27 cellular contexts compared by ENCODE assay signal in genomic region chr20:2698912-2699311, GRCh38. TPM values are rescaled to one million over a fixed set of nuclear protein-coding genes. Genes with fewer than 3 reads are reported as not detected.
DNase-seq lines count a peak whose midpoint lies in the region; ATAC-seq, FAIRE-seq and TF ChIP-seq lines count a peak whose summit lies in the region.
"Had no signal": no experiment of that assay in that cellular context is flagged by ENCODE, and none has a peak within 500 bp of the region (broad histone marks: within the 10 kb centered on the region; RNA-seq: fewer than 3 reads in every experiment).

No MANE protein-coding gene starts in this region.

- intact Hi-C loops in PC-3 (cut with micrococcal nuclease) (no loop called here), prostate gland (cut with DNase I) (loop anchor here (10.0 kb wide), 1 partner anchor 146 kb away; the partner anchor contains the start of genes PCED1A and VPS16), lower lobe of right lung (cut with DNase I) (no loop called here)

- H3K27me3 ChIP-seq in PC-3 (ENCODE audit: low read length), result peaks cover 43% of the 10 kb centered on the region
- peaks cover 19 to 65% (median 53%) of the 10 kb centered on the region in 4 experiments for H3K27me3 ChIP-seq in H1 (replicated peaks in 1 of 4; ENCODE audit: control insufficient read depth in 3 of 4, extremely low read depth in 1 of 4, insufficient read depth in 3 of 4, low read length in 3 of 4)
- H3K27me3 ChIP-seq in prostate gland (replicated peaks; ENCODE audit: insufficient read depth), result no peaks in the 10 kb centered on the region
- H3K27me3 ChIP-seq in lower lobe of right lung (ENCODE audit: low read depth), result peaks cover 27% of the 10 kb centered on the region
- H3K27me3 ChIP-seq in SK-N-SH (ENCODE audit: insufficient read depth), result no peaks in the 10 kb centered on the region
- H3K27me3 ChIP-seq: thyroid gland had no signal

- no peak overlapping the region for H3K56ac ChIP-seq in H1 (replicated peaks; ENCODE audit: insufficient read length, low read depth, low read length)

- H2BK20ac ChIP-seq in H1 (ENCODE audit: low read length), result no peak overlapping the region

- H4K5ac ChIP-seq in H1 (ENCODE audit: insufficient read length, low read depth, low read length), result no peak overlapping the region

- no peak overlapping the region for H2AK5ac ChIP-seq in H1 (ENCODE audit: low read depth, low read length)

- H2BK12ac ChIP-seq in H1 (ENCODE audit: low read depth, low read length), result peak overlapping the region; percentile 7; the same call in 1 of the 2 replicates

- ATAC-seq in PC-3 (peak; percentile 27; the same call in 1 of the 2 replicates), GM21390 (IDR thresholded peaks at IDR 0.05; ENCODE audit: unreplicated experiment) (no peak), lower lobe of right lung (no peak)
- ATAC-seq: sciatic nerve; stimulated activated naive CD8-positive, alpha-beta T cell treated with anti-CD3 and anti-CD28 coated beads, Interleukin-15, Interleukin-2, amounts not matched to agents 100 U/mL and 50 U/mL, for 24 hours had no signal

- H3K4me1 ChIP-seq in PC-3 (ENCODE audit: insufficient read depth, low read length), result no peaks in the 10 kb centered on the region
- H3K4me1 ChIP-seq in H1 (replicated peaks in 1 of 4; ENCODE audit: control insufficient read depth in 3 of 4, insufficient read depth in 4 of 4, low read length in 3 of 4), result peaks cover 0 to 32% (median 24%) of the 10 kb centered on the region in 4 experiments; a peak in 6 of 7 replicates
- H3K4me1 ChIP-seq in prostate gland (replicated peaks), result no peaks in the 10 kb centered on the region
- H3K4me1 ChIP-seq in lower lobe of right lung, result peaks cover 1% of the 10 kb centered on the region
- H3K4me1 ChIP-seq in SK-N-SH (ENCODE audit: control insufficient read depth in 1 of 2, insufficient read depth in 2 of 2, low read depth in 1 of 2, low read length in 1 of 2), result peaks cover 0 to 37% of the 10 kb centered on the region in 2 experiments; a peak in 1 of 4 replicates
- H3K4me1 ChIP-seq: parathyroid adenoma had no signal

- DNase-seq in DMS79 treated with DMSO at 0.1 percent for 48 hours (lab: John Stamatoyannopoulos, UW) (peak; percentile 6), DMS79 (lab: John Stamatoyannopoulos, UW) (no peak), PC-3 (no peak), H1 (ENCODE audit: low read depth in 1 of 2, low spot score in 2 of 2) (peak in 1 of 2 experiments; percentile 43), prostate gland (ENCODE audit: low spot score) (peak; percentile 1), lower lobe of right lung (no peak), SK-N-SH (no peak)
- DNase-seq: activated B cell treated with CpG ODN at 0.5 μM for 24 hours; activated CD4-positive, alpha-beta T cell treated with anti-CD3 and anti-CD28 coated beads, Interleukin-2, amount 50 U/mL, for 4 hours; activated gamma-delta T cell; activated naive CD8-positive, alpha-beta T cell treated with anti-CD3 and anti-CD28 coated beads, Interleukin-2, amount 10 ng/mL, durations not matched to agents 7 days and 5 days; CD4-positive, CD25-positive, alpha-beta regulatory T cell; central memory CD4-positive, alpha-beta T cell; IMR-90; midbrain; NCI-H1694 treated with DMSO at 0.1 percent for 48 hours; NCI-H526 treated with DMSO at 0.1 percent for 48 hours; nephron progenitor cell; stimulated activated naive CD8-positive, alpha-beta T cell treated with anti-CD3 and anti-CD28 coated beads, Interleukin-15, Interleukin-2, amounts not matched to agents 100 U/mL and 50 U/mL, for 24 hours; thyroid gland had no signal

- no peaks in the 10 kb centered on the region for H4K20me1 ChIP-seq in PC-3 (ENCODE audit: low read length)
- H4K20me1 ChIP-seq in H1 (replicated peaks in 1 of 2; ENCODE audit: control insufficient read depth in 1 of 2, insufficient read depth in 2 of 2, low read length in 2 of 2), result peaks cover 4 to 9% of the 10 kb centered on the region in 2 experiments
- peaks cover 7% of the 10 kb centered on the region; the same call in 1 of the 2 replicates for H4K20me1 ChIP-seq in SK-N-SH (ENCODE audit: insufficient read depth)

- H3K4me2 ChIP-seq in PC-3 (ENCODE audit: low read length) (no peak overlapping the region), H1 (ENCODE audit: insufficient read depth in 1 of 2, low read depth in 2 of 2, low read length in 2 of 2) (no peak overlapping the region), SK-N-SH (no peak overlapping the region)

- H3K18ac ChIP-seq in H1 (ENCODE audit: extremely low read depth, low read length), result no peak overlapping the region

- no peak overlapping the region for H3K14ac ChIP-seq in H1 (ENCODE audit: insufficient read length)

- no peak overlapping the region for H3K4me3 ChIP-seq in PC-3 (ENCODE audit: low read length)
- no peak overlapping the region for H3K4me3 ChIP-seq in H1 (ENCODE audit: extremely low read depth in 1 of 4, insufficient read depth in 2 of 4, low read depth in 3 of 4, low read length in 4 of 4)
- H3K4me3 ChIP-seq in prostate gland, result no peak overlapping the region
- H3K4me3 ChIP-seq in lower lobe of right lung, result no peak overlapping the region
- no peak overlapping the region for H3K4me3 ChIP-seq in SK-N-SH (ENCODE audit: low read depth in 2 of 2, low read length in 1 of 2)
- H3K4me3 ChIP-seq: thyroid gland had no signal

- POLR2A ChIA-PET in PC-3 (lab: Charles Lee; ENCODE audit: unreplicated experiment) (no interaction called here), H1 (lab: Charles Lee; ENCODE audit: partially characterized antibody) (no interaction called here), SK-N-SH (lab: Yijun Ruan, JAX) (no interaction called here)

- H3F3A ChIP-seq in PC-3 (ENCODE audit: low read length, unreplicated experiment) (no peaks in the 10 kb centered on the region), SK-N-SH (replicated peaks; ENCODE audit: insufficient read depth) (no peaks in the 10 kb centered on the region)

- H2BK120ac ChIP-seq in H1 (replicated peaks; ENCODE audit: low read depth, low read length), result no peak overlapping the region

- H3K27ac ChIP-seq in PC-3 (ENCODE audit: low read length) (no peak overlapping the region), H1 (ENCODE audit: low read depth, low read length) (no peak overlapping the region), prostate gland (no peak overlapping the region), lower lobe of right lung (no peak overlapping the region), SK-N-SH (ENCODE audit: low read depth in 2 of 2, low read length in 1 of 2) (no peak overlapping the region)
- H3K27ac ChIP-seq: 22Rv1, parathyroid adenoma, thyroid gland had no signal

- H3K9ac ChIP-seq in PC-3 (ENCODE audit: low read length) (no peak overlapping the region), H1 (replicated peaks in 1 of 4; ENCODE audit: extremely low read depth in 1 of 4, low read depth in 3 of 4, low read length in 3 of 4) (no peak overlapping the region), SK-N-SH (no peak overlapping the region)
- H3K9ac ChIP-seq: parathyroid adenoma had no signal

- H3K9me2 ChIP-seq in PC-3 (replicated peaks; ENCODE audit: low read length), result no peaks in the 10 kb centered on the region
- no peaks in the 10 kb centered on the region for H3K9me2 ChIP-seq in SK-N-SH

- no peak for TF ChIP-seq EP300 in H1 (IDR thresholded peaks at IDR 0.05; ENCODE audit: borderline replicate concordance in 1 of 2, low read depth in 2 of 2, low read length in 2 of 2)
- no peak for TF ChIP-seq EP300 in SK-N-SH (IDR thresholded peaks at IDR 0.05; ENCODE audit: borderline replicate concordance in 1 of 2, low read depth in 1 of 2, low read length in 1 of 2)

- CTCF ChIA-PET in PC-3 (lab: Charles Lee) (no interaction called here), H1 (lab: Charles Lee; ENCODE audit: partially characterized antibody) (interaction anchor here (1.2 to 8.4 kb wide), 6 partner anchors 10 to 55 kb away, joined by 3 to 75 read pairs (median 44); no protein-coding TSS in a partner anchor), SK-N-SH (lab: Yijun Ruan, JAX) (interaction anchor here (1.1 to 1.4 kb wide), 2 partner anchors 10 to 153 kb away, joined by 3 to 6 read pairs; no protein-coding TSS in a partner anchor)

- H4K8ac ChIP-seq in H1 (ENCODE audit: extremely low read depth, insufficient read depth, low read length), result no peak overlapping the region

- TF ChIP-seq POLR2A in H1 (IDR thresholded peaks at IDR 0.05; ENCODE audit: control extremely low read depth in 1 of 2, low read depth in 2 of 2, low read length in 2 of 2), result no peak
- TF ChIP-seq POLR2A in prostate gland (IDR thresholded peaks at IDR 0.05), result no peak

- H4K91ac ChIP-seq in H1 (replicated peaks; ENCODE audit: insufficient read length, low read length), result no peak overlapping the region

- no peaks in the 10 kb centered on the region; the same call in 1 of the 2 replicates for H3K23me2 ChIP-seq in H1 (ENCODE audit: low read depth, low read length)

- no peak for TF ChIP-seq CTCF in PC-3 (conservative IDR thresholded peaks at IDR 0.05; ENCODE audit: low read depth, low read length)
- no peak for TF ChIP-seq CTCF in H1 (IDR thresholded peaks at IDR 0.05; ENCODE audit: control extremely low read depth in 1 of 3, insufficient read depth in 1 of 3, low read depth in 1 of 3, low read length in 3 of 3)
- no peak for TF ChIP-seq CTCF in prostate gland (IDR thresholded peaks at IDR 0.05)
- TF ChIP-seq CTCF in lower lobe of right lung (IDR thresholded peaks at IDR 0.05), result no peak
- no peak for TF ChIP-seq CTCF in SK-N-SH (IDR thresholded peaks at IDR 0.05)

- H2AFZ ChIP-seq in PC-3 (ENCODE audit: low read length) (no peak overlapping the region), H1 (ENCODE audit: low read length) (no peak overlapping the region), SK-N-SH (ENCODE audit: low read depth) (no peak overlapping the region)
- H2AFZ ChIP-seq: parathyroid adenoma had no signal

- 0 out of 2 replicates have a peak overlapping the region, but pooled peaks have one; percentile 65 for H2BK15ac ChIP-seq in H1 (ENCODE audit: low read length)

- no peak overlapping the region for H2BK5ac ChIP-seq in H1 (ENCODE audit: low read depth, low read length)

- H3K4ac ChIP-seq in H1 (replicated peaks; ENCODE audit: insufficient read length, low read depth, low read length), result no peak overlapping the region

- H3K79me2 ChIP-seq in PC-3 (ENCODE audit: low read length) (no peaks in the 10 kb centered on the region), H1 (ENCODE audit: control insufficient read depth in 1 of 2, insufficient read depth in 2 of 2, low read length in 2 of 2) (no peaks in the 10 kb centered on the region), SK-N-SH (ENCODE audit: insufficient read depth) (no peaks in the 10 kb centered on the region; the same call in 1 of the 2 replicates)
- H3K79me2 ChIP-seq: parathyroid adenoma had no signal

- 75% methylated on average over 4 of the region's 4 CpGs; no CpG with 5 or more reads in 1 of the 2 experiments for WGBS in H1 (ENCODE audit: extremely low coverage in 1 of 2, insufficient coverage in 1 of 2, insufficient read length in 1 of 2, insufficient replicate concordance in 2 of 2, low coverage in 1 of 2, low lambda C conversion rate in 2 of 2, missing lambda C conversion rate in 1 of 2), 2 experiments
- WGBS in prostate gland, result 76% methylated on average over 4 of the region's 4 CpGs
- WGBS in SK-N-SH (ENCODE audit: low lambda C conversion rate), result 51% methylated on average over 4 of the region's 4 CpGs

- H3K23ac ChIP-seq in H1 (ENCODE audit: insufficient read length), result no peak overlapping the region

- no peak for FAIRE-seq in H1 (lab: Jason Lieb, UNC)
- FAIRE-seq: astrocyte, keratinocyte, RCC 7860 had no signal

- H3K9me3 ChIP-seq in PC-3 (ENCODE audit: low read length) (no peaks in the 10 kb centered on the region), H1 (ENCODE audit: insufficient read depth in 2 of 2, low read depth in 1 of 2, low read length in 1 of 2) (no peaks in the 10 kb centered on the region), prostate gland (no peaks in the 10 kb centered on the region), lower lobe of right lung (no peaks in the 10 kb centered on the region), SK-N-SH (no peaks in the 10 kb centered on the region)
- H3K9me3 ChIP-seq: thyroid gland had no signal

- BruUV-seq in PC-3 (replicated peaks; lab: Mats Ljungman, UMichigan), result no TSS peak

- H3K79me1 ChIP-seq in H1 (ENCODE audit: low read depth, low read length), result no peaks in the 10 kb centered on the region

- H3K36me3 ChIP-seq in PC-3 (ENCODE audit: low read depth, low read length) (no peaks in the 10 kb centered on the region), H1 (ENCODE audit: control insufficient read depth in 2 of 4, insufficient read depth in 4 of 4, low read length in 3 of 4) (no peaks in the 10 kb centered on the region), prostate gland (no peaks in the 10 kb centered on the region), lower lobe of right lung (no peaks in the 10 kb centered on the region), SK-N-SH (replicated peaks in 1 of 2; ENCODE audit: control insufficient read depth in 1 of 2, insufficient read depth in 2 of 2, low read length in 1 of 2) (no peaks in the 10 kb centered on the region)
- H3K36me3 ChIP-seq: thyroid gland had no signal

- no peak for TF ChIP-seq RAD21 in H1 (IDR thresholded peaks at IDR 0.05 in 1 of 2, conservative IDR thresholded peaks at IDR 0.05 in 1 of 2; ENCODE audit: low read depth in 2 of 2, low read length in 2 of 2)
- no peak for TF ChIP-seq RAD21 in SK-N-SH (IDR thresholded peaks at IDR 0.05; ENCODE audit: low read length)

RNA-seq across cellular contexts. Expression of gene EBF4, which starts 6.3 kb away (rescaled TPM):
- total RNA-seq in PC-3 (2014; rRNA removed), result 0.98 and 1.8 TPM in 2 replicates
- total RNA-seq in H1 (2021; fragmentation: NEBNext Ultra II Directional; extraction: Animal tissue kit (Norgen Biotek cat#: 25700)), result 1.2 and 1.6 TPM in 2 replicates
- 2.9 and 3.6 TPM in 2 replicates for polyA plus RNA-seq in H1 (2011; rRNA removed)
- 2.9 TPM for polyA plus RNA-seq in H1 (2011; cell fraction: cytosol; rRNA removed)
- polyA plus RNA-seq in H1 (2011; cell fraction: nucleus; rRNA removed), result 16.0 TPM
- polyA plus RNA-seq in H1 (2012, experiment 1 of 2), result 3.0 to 6.6 TPM (median 3.9 TPM) in 4 replicates
- polyA plus RNA-seq in H1 (2012, experiment 2 of 2), result 2.3 TPM
- polyA plus RNA-seq in H1 (2013, experiment 1 of 2), result 1.5 TPM
- 1.2 TPM for polyA plus RNA-seq in H1 (2013, experiment 2 of 2)
- polyA minus RNA-seq in H1 (2011; rRNA and poly(A)+ RNA removed), result 1.7 and 2.3 TPM in 2 replicates
- polyA minus RNA-seq in H1 (2011; cell fraction: cytosol; rRNA and poly(A)+ RNA removed), result 1.9 TPM
- 2.4 TPM for polyA minus RNA-seq in H1 (2011; cell fraction: nucleus; rRNA and poly(A)+ RNA removed)
- 10 to 100 TPM; 48.9 to 58.8 TPM for total RNA-seq in prostate gland
- total RNA-seq in lower lobe of right lung, result 15.3 TPM
- polyA plus RNA-seq in SK-N-SH (2012; rRNA removed), result 15.9 and 20.6 TPM in 2 replicates
- polyA plus RNA-seq in SK-N-SH (2012; cell fraction: cytosol; rRNA removed), result 8.4 and 13.2 TPM in 2 replicates
- polyA plus RNA-seq in SK-N-SH (2012; cell fraction: nucleus; rRNA removed), result 103 and 177 TPM in 2 replicates
- polyA plus RNA-seq: keratinocyte had no signal

RNA-seq across cellular contexts. Expression of gene IDH3B, which starts 34.9 kb away (rescaled TPM):
- total RNA-seq in PC-3 (2014; rRNA removed) (261 and 269 TPM in 2 replicates), prostate gland (100 to 1,000 TPM; 132 to 141 TPM), lower lobe of right lung (64.7 TPM)
- total RNA-seq in H1 (2021; fragmentation: NEBNext Ultra II Directional; extraction: Animal tissue kit (Norgen Biotek cat#: 25700)), result 103 and 110 TPM in 2 replicates
- polyA plus RNA-seq in H1 (2011; rRNA removed) (162 and 167 TPM in 2 replicates), SK-N-SH (2012; rRNA removed) (233 and 268 TPM in 2 replicates)
- polyA plus RNA-seq in H1 (2011; cell fraction: cytosol; rRNA removed), result 202 TPM
- 428 TPM for polyA plus RNA-seq in H1 (2011; cell fraction: nucleus; rRNA removed)
- 129 to 159 TPM (median 155 TPM) in 4 replicates for polyA plus RNA-seq in H1 (2012, experiment 1 of 2)
- polyA plus RNA-seq in H1 (2012, experiment 2 of 2), result 85.7 TPM
- polyA plus RNA-seq in H1 (2013, experiment 1 of 2), result 59.3 TPM
- polyA plus RNA-seq in H1 (2013, experiment 2 of 2), result 52.9 TPM
- polyA minus RNA-seq in H1 (2011; rRNA and poly(A)+ RNA removed), result 173 and 188 TPM in 2 replicates
- 64.4 TPM for polyA minus RNA-seq in H1 (2011; cell fraction: cytosol; rRNA and poly(A)+ RNA removed)
- 114 TPM for polyA minus RNA-seq in H1 (2011; cell fraction: nucleus; rRNA and poly(A)+ RNA removed)
- polyA plus RNA-seq in SK-N-SH (2012; cell fraction: cytosol; rRNA removed), result 158 and 196 TPM in 2 replicates
- 526 and 663 TPM in 2 replicates for polyA plus RNA-seq in SK-N-SH (2012; cell fraction: nucleus; rRNA removed)

RNA-seq across cellular contexts. Expression of gene NOP56, which starts 46.5 kb away (rescaled TPM):
- total RNA-seq in PC-3 (2014; rRNA removed) (570 and 642 TPM in 2 replicates), prostate gland (100 to 1,000 TPM in 1 of 2 donors, 10 to 100 TPM in 1; 50.8 to 108 TPM), lower lobe of right lung (84.9 TPM)
- 668 and 677 TPM in 2 replicates for total RNA-seq in H1 (2021; fragmentation: NEBNext Ultra II Directional; extraction: Animal tissue kit (Norgen Biotek cat#: 25700))
- polyA plus RNA-seq in H1 (2011; rRNA removed) (364 and 391 TPM in 2 replicates), SK-N-SH (2012; rRNA removed) (158 and 218 TPM in 2 replicates)
- polyA plus RNA-seq in H1 (2011; cell fraction: cytosol; rRNA removed), result 433 TPM
- polyA plus RNA-seq in H1 (2011; cell fraction: nucleus; rRNA removed), result 1,642 TPM
- 603 to 679 TPM (median 649 TPM) in 4 replicates for polyA plus RNA-seq in H1 (2012, experiment 1 of 2)
- 135 TPM for polyA plus RNA-seq in H1 (2012, experiment 2 of 2)
- polyA plus RNA-seq in H1 (2013, experiment 1 of 2), result 937 TPM
- 806 TPM for polyA plus RNA-seq in H1 (2013, experiment 2 of 2)
- polyA minus RNA-seq in H1 (2011; rRNA and poly(A)+ RNA removed), result 546 and 558 TPM in 2 replicates
- 255 TPM for polyA minus RNA-seq in H1 (2011; cell fraction: cytosol; rRNA and poly(A)+ RNA removed)
- 857 TPM for polyA minus RNA-seq in H1 (2011; cell fraction: nucleus; rRNA and poly(A)+ RNA removed)
- polyA plus RNA-seq in SK-N-SH (2012; cell fraction: cytosol; rRNA removed), result 111 and 114 TPM in 2 replicates
- 520 and 629 TPM in 2 replicates for polyA plus RNA-seq in SK-N-SH (2012; cell fraction: nucleus; rRNA removed)

Comparison
In these comparisons a context has a peak if more than half of its experiments do, and no peak if none do; other contexts are left out.
1. DNase-seq: peak in DMS79 treated with DMSO at 0.1 percent for 48 hours (single experiment) and prostate gland (single experiment); none in DMS79 (single experiment), PC-3 (single experiment), lower lobe of right lung (single experiment) and SK-N-SH (single experiment).